In genomic region chr1:222543817-222544216, GRCh38 we compare ENCODE assay signal across 15 cellular contexts. TPM values are rescaled to one million over a fixed set of nuclear protein-coding genes. Genes with fewer than 3 reads are reported as not detected.
"Had no signal": no experiment of that assay in that cellular context is flagged by ENCODE, and none has a peak within 500 bp of the region (broad histone marks: within the 10 kb centered on the region; RNA-seq: fewer than 3 reads in every experiment).

No MANE protein-coding gene starts in this region.

- H3K4me1 Mint-ChIP-seq: naive B cell; stimulated activated memory B cell treated with anti-CD40 and anti-IgM and Interleukin-4, amounts not matched to agents 10 μg/mL and 1 μg/mL and 100 μg/mL, for 72 hours had no signal

- H3K36me3 Mint-ChIP-seq: naive B cell; stimulated activated memory B cell treated with anti-CD40 and anti-IgM and Interleukin-4, amounts not matched to agents 10 μg/mL and 1 μg/mL and 100 μg/mL, for 72 hours had no signal

- H3K27me3 ChIP-seq: ascending aorta, breast epithelium had no signal

- H3K9me3 ChIP-seq: ascending aorta, breast epithelium had no signal

- H3K9me3 Mint-ChIP-seq: activated naive CD4-positive, alpha-beta T cell treated with anti-CD3 and anti-CD28 coated beads for 36 hours; activated T-helper 2 cell treated with anti-CD3 and anti-CD28 coated beads, Interferon-gamma antibody, Interleukin-2, Interleukin-4, amounts not matched to agents 10 μg/mL and 5 μg/mL and 100 μg/mL, durations not matched to agents 14 hours and 24 hours and 36 hours; stimulated activated memory B cell treated with anti-CD40 and anti-IgM and Interleukin-4, amounts not matched to agents 10 μg/mL and 1 μg/mL and 100 μg/mL, for 72 hours had no signal

- H3K4me3 Mint-ChIP-seq: activated naive CD4-positive, alpha-beta T cell treated with anti-CD3 and anti-CD28 coated beads for 36 hours; stimulated activated memory B cell treated with anti-CD40 and anti-IgM and Interleukin-4, amounts not matched to agents 10 μg/mL and 1 μg/mL and 100 μg/mL, for 72 hours had no signal

- H3K4me1 ChIP-seq: breast epithelium had no signal

- H3K4me3 ChIP-seq: ascending aorta, breast epithelium, lung had no signal

- DNase-seq: activated CD4-positive, CD25-positive, alpha-beta regulatory T cell; activated naive CD4-positive, alpha-beta T cell treated with anti-CD3 and anti-CD28 coated beads for 36 hours; dermis blood vessel endothelial cell; head of caudate nucleus; naive B cell; stimulated activated CD4-positive, alpha-beta T cell treated with anti-CD3 and anti-CD28 coated beads, Interleukin-2, amount 100 ng/mL, for 48 hours; T-helper 2 cell had no signal

- ATAC-seq: stimulated activated memory B cell treated with anti-CD40 and anti-IgM and Interleukin-4, amounts not matched to agents 10 μg/mL and 1 μg/mL and 100 μg/mL, for 72 hours had no signal

- H3K27ac Mint-ChIP-seq: activated naive CD4-positive, alpha-beta T cell treated with anti-CD3 and anti-CD28 coated beads for 36 hours; activated T-helper 2 cell treated with anti-CD3 and anti-CD28 coated beads, Interferon-gamma antibody, Interleukin-2, Interleukin-4, amounts not matched to agents 10 μg/mL and 5 μg/mL and 100 μg/mL, durations not matched to agents 14 hours and 24 hours and 36 hours; naive B cell; stimulated activated memory B cell treated with anti-CD40 and anti-IgM and Interleukin-4, amounts not matched to agents 10 μg/mL and 1 μg/mL and 100 μg/mL, for 72 hours had no signal

- H3K36me3 ChIP-seq: ascending aorta, breast epithelium had no signal

- H3K27ac ChIP-seq: ascending aorta, breast epithelium had no signal

RNA-seq across cellular contexts. Expression of gene HHIPL2, which starts 4.1 kb away (rescaled TPM):
- total RNA-seq: ascending aorta, chondrocyte, dermis blood vessel endothelial cell, epithelial cell of proximal tubule had no signal
- polyA plus RNA-seq: urinary bladder had no signal
